In genomic region chr6:16108419-16108818, GRCh38 we compare ENCODE assay signal across 12 cellular contexts.
"Had no signal": no experiment of that assay in that cellular context is flagged by ENCODE, and none has a peak within 500 bp of the region (broad histone marks: within the 10 kb centered on the region; RNA-seq: fewer than 3 reads in every experiment).

No MANE protein-coding gene starts in this region.

- H3K4me1 Mint-ChIP-seq: stimulated activated memory B cell treated with anti-CD40 and anti-IgM and Interleukin-4, amounts not matched to agents 10 μg/mL and 1 μg/mL and 100 μg/mL, for 72 hours had no signal

- DNase-seq: effector memory CD4-positive, alpha-beta T cell; left colon; mucosa of descending colon; naive thymus-derived CD8-positive, alpha-beta T cell; posterior cingulate gyrus; stimulated activated CD4-positive, alpha-beta T cell treated with anti-CD3 and anti-CD28 coated beads, Interleukin-4, amount 100 ng/mL, for 24 hours; trophoblast cell had no signal

- ATAC-seq: esophagus mucosa; left colon; naive thymus-derived CD8-positive, alpha-beta T cell; stimulated activated memory B cell treated with anti-CD40 and anti-IgM and Interleukin-4, amounts not matched to agents 10 μg/mL and 1 μg/mL and 100 μg/mL, for 72 hours had no signal

- H3K4me3 ChIP-seq: mucosa of descending colon, testis had no signal

- H3K4me3 Mint-ChIP-seq: naive thymus-derived CD8-positive, alpha-beta T cell; neural crest cell; stimulated activated memory B cell treated with anti-CD40 and anti-IgM and Interleukin-4, amounts not matched to agents 10 μg/mL and 1 μg/mL and 100 μg/mL, for 72 hours; stimulated activated naive CD8-positive, alpha-beta T cell treated with anti-CD3 and anti-CD28 coated beads, Interleukin-15, Interleukin-2, amounts not matched to agents 100 ng/mL and 50 ng/mL, for 24 hours had no signal

- H3K27me3 Mint-ChIP-seq: stimulated activated naive CD8-positive, alpha-beta T cell treated with anti-CD3 and anti-CD28 coated beads, Interleukin-15, Interleukin-2, amounts not matched to agents 100 ng/mL and 50 ng/mL, for 24 hours had no signal

- H3K9me3 ChIP-seq: mucosa of descending colon, testis had no signal

- H3K27ac Mint-ChIP-seq: naive thymus-derived CD8-positive, alpha-beta T cell; stimulated activated memory B cell treated with anti-CD40 and anti-IgM and Interleukin-4, amounts not matched to agents 10 μg/mL and 1 μg/mL and 100 μg/mL, for 72 hours; stimulated activated naive CD8-positive, alpha-beta T cell treated with anti-CD3 and anti-CD28 coated beads, Interleukin-15, Interleukin-2, amounts not matched to agents 100 ng/mL and 50 ng/mL, for 24 hours had no signal

- H3K27me3 ChIP-seq: testis had no signal

- H3K9me3 Mint-ChIP-seq: naive thymus-derived CD8-positive, alpha-beta T cell; neural crest cell; stimulated activated memory B cell treated with anti-CD40 and anti-IgM and Interleukin-4, amounts not matched to agents 10 μg/mL and 1 μg/mL and 100 μg/mL, for 72 hours; stimulated activated naive CD8-positive, alpha-beta T cell treated with anti-CD3 and anti-CD28 coated beads, Interleukin-15, Interleukin-2, amounts not matched to agents 100 ng/mL and 50 ng/mL, for 24 hours had no signal

- H3K36me3 Mint-ChIP-seq: naive thymus-derived CD8-positive, alpha-beta T cell; stimulated activated memory B cell treated with anti-CD40 and anti-IgM and Interleukin-4, amounts not matched to agents 10 μg/mL and 1 μg/mL and 100 μg/mL, for 72 hours had no signal
